ENCODE assay signal across 20 cellular contexts in the genomic region with DNA sequence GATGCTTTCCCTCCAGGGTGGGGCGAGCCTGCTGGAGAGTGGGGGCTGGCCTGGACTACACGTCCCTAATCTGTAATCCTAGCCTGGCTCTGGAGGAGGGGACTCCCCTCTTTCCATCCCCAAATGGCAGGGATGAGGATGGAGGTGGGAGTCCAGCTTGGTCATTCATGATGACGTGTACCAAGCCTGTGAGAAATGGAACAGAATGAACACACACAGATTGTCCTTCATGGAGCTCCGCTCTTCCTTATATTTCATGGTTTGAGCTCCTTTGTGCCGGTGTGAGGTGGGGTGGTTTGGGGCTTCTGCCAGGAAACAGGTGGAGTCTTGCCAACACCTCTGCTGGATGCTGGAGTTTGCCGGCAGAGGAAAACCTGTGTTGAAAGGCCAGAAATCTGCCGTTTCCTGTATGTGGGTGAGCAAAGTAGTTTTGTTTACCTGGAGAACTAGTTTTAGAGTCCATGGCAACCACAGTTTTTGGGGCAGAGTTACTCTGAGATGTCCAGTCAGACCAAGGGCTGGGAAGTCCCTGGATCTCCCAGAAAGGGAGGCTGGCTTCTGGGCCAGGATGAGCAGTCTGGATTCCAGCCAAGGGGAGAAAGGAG.
DNase-seq lines count a peak whose midpoint lies in the region; ATAC-seq and TF ChIP-seq lines count a peak whose summit lies in the region.
"Had no signal": no experiment of that assay in that cellular context is flagged by ENCODE, and none has a peak within 500 bp of the region (broad histone marks: within the 10 kb centered on the region; RNA-seq: fewer than 3 reads in every experiment).

No MANE protein-coding gene starts in this region.

- H3K4me1 Mint-ChIP-seq in activated CD4-positive, alpha-beta memory T cell treated with anti-CD3 and anti-CD28 coated beads, Interleukin-2, amount 10 ng/mL, durations not matched to agents 7 days and 5 days = no peaks in the 10 kb centered on the region
- H3K4me1 Mint-ChIP-seq: activated naive CD4-positive, alpha-beta T cell treated with anti-CD3 and anti-CD28 coated beads, Interleukin-2, amount 10 ng/mL, durations not matched to agents 7 days and 5 days had no signal

- DNase-seq in H4 (ENCODE audit: low spot score) (peak; percentile 42), NCI-H2171 (lab: John Stamatoyannopoulos, UW) (peak; percentile 30), astrocyte of the spinal cord (ENCODE audit: low read depth, low spot score) (peak; percentile 43), kidney glomerular epithelial cell (lab: John Stamatoyannopoulos, UW) (peak; percentile 37), cerebellum (ENCODE audit: low spot score) (no peak), gastrocnemius medialis (no peak)
- no peak for DNase-seq in activated CD4-positive, alpha-beta memory T cell treated with anti-CD3 and anti-CD28 coated beads, Interleukin-2, amount 10 ng/mL, durations not matched to agents 7 days and 5 days
- DNase-seq: activated CD4-positive, CD25-positive, alpha-beta regulatory T cell treated with anti-CD3 and anti-CD28 coated beads, Interleukin-2, amount 50 U/mL, for 72 hours; activated CD8-positive, alpha-beta memory T cell treated with anti-CD3 and anti-CD28 coated beads, Interleukin-2, amount 50 U/mL, for 48 hours; activated naive CD4-positive, alpha-beta T cell treated with anti-CD3 and anti-CD28 coated beads, Interleukin-2, amount 10 ng/mL, durations not matched to agents 7 days and 5 days; effector memory CD4-positive, alpha-beta T cell; foreskin fibroblast; mesenchymal stem cell; NCI-H1048; NCI-H774; nephron progenitor cell; stimulated activated CD4-positive, alpha-beta T cell treated with anti-CD3 and anti-CD28 coated beads, Interleukin-15, amount 100 ng/mL, for 24 hours; T-helper 17 cell had no signal

- H3K27me3 Mint-ChIP-seq in activated CD4-positive, alpha-beta memory T cell treated with anti-CD3 and anti-CD28 coated beads, Interleukin-2, amount 10 ng/mL, durations not matched to agents 7 days and 5 days = no peaks in the 10 kb centered on the region
- H3K27me3 Mint-ChIP-seq: activated naive CD4-positive, alpha-beta T cell treated with anti-CD3 and anti-CD28 coated beads, Interleukin-2, amount 10 ng/mL, durations not matched to agents 7 days and 5 days; T-helper 17 cell had no signal

- TF ChIP-seq POLR2A in gastrocnemius medialis (IDR thresholded peaks at IDR 0.05) = no peak

- no peaks in the 10 kb centered on the region for H3K36me3 ChIP-seq in gastrocnemius medialis
- H3K36me3 ChIP-seq: cardiac muscle cell had no signal

- in situ Hi-C loops in astrocyte of the spinal cord (cut with HindIII; ENCODE audit: low sequenced_read_pairs) (no loop called here), gastrocnemius medialis (cut with MboI; ENCODE audit: low sequenced_read_pairs in 4 of 4) (no loop called here)

- H3K27me3 ChIP-seq in gastrocnemius medialis = no peaks in the 10 kb centered on the region

- no peak overlapping the region for H3K4me3 ChIP-seq in astrocyte of the spinal cord (ENCODE audit: low read depth, low read length)
- no peak overlapping the region for H3K4me3 ChIP-seq in gastrocnemius medialis
- H3K4me3 ChIP-seq: cardiac muscle cell had no signal

- no peaks in the 10 kb centered on the region for H3K9me3 Mint-ChIP-seq in activated CD4-positive, alpha-beta memory T cell treated with anti-CD3 and anti-CD28 coated beads, Interleukin-2, amount 10 ng/mL, durations not matched to agents 7 days and 5 days
- H3K9me3 Mint-ChIP-seq: activated naive CD4-positive, alpha-beta T cell treated with anti-CD3 and anti-CD28 coated beads, Interleukin-2, amount 10 ng/mL, durations not matched to agents 7 days and 5 days; nephron progenitor cell had no signal

- TF ChIP-seq CTCF in astrocyte of the spinal cord (IDR thresholded peaks at IDR 0.05; ENCODE audit: low read depth, low read length) = no peak
- TF ChIP-seq CTCF in gastrocnemius medialis (IDR thresholded peaks at IDR 0.05 in 4 of 5, conservative IDR thresholded peaks at IDR 0.05 in 1 of 5) = no peak

- H3K9me3 ChIP-seq in gastrocnemius medialis = no peaks in the 10 kb centered on the region

- intact Hi-C loops in gastrocnemius medialis (cut with DNase I; ENCODE audit: low total_unique reads) = no loop called here

- H3K36me3 Mint-ChIP-seq in activated CD4-positive, alpha-beta memory T cell treated with anti-CD3 and anti-CD28 coated beads, Interleukin-2, amount 10 ng/mL, durations not matched to agents 7 days and 5 days (ENCODE audit: low read depth) = no peaks in the 10 kb centered on the region
- H3K36me3 Mint-ChIP-seq: activated naive CD4-positive, alpha-beta T cell treated with anti-CD3 and anti-CD28 coated beads, Interleukin-2, amount 10 ng/mL, durations not matched to agents 7 days and 5 days had no signal

- H3K4me3 Mint-ChIP-seq in activated CD4-positive, alpha-beta memory T cell treated with anti-CD3 and anti-CD28 coated beads, Interleukin-2, amount 10 ng/mL, durations not matched to agents 7 days and 5 days = no peak overlapping the region
- H3K4me3 Mint-ChIP-seq: activated naive CD4-positive, alpha-beta T cell treated with anti-CD3 and anti-CD28 coated beads, Interleukin-2, amount 10 ng/mL, durations not matched to agents 7 days and 5 days; nephron progenitor cell; T-helper 17 cell had no signal

- POLR2A ChIA-PET in activated CD4-positive, alpha-beta memory T cell treated with anti-CD3 and anti-CD28 coated beads, Interleukin-2, amount 10 ng/mL, durations not matched to agents 7 days and 5 days (lab: Charles Lee) = no interaction called here

- no peaks in the 10 kb centered on the region for H3K4me1 ChIP-seq in gastrocnemius medialis

- no peak overlapping the region for H3K27ac Mint-ChIP-seq in activated CD4-positive, alpha-beta memory T cell treated with anti-CD3 and anti-CD28 coated beads, Interleukin-2, amount 10 ng/mL, durations not matched to agents 7 days and 5 days
- H3K27ac Mint-ChIP-seq: activated naive CD4-positive, alpha-beta T cell treated with anti-CD3 and anti-CD28 coated beads, Interleukin-2, amount 10 ng/mL, durations not matched to agents 7 days and 5 days; T-helper 17 cell had no signal

- H3K27ac ChIP-seq in gastrocnemius medialis = no peak overlapping the region
- H3K27ac ChIP-seq: cardiac muscle cell had no signal

- CTCF ChIA-PET in activated CD4-positive, alpha-beta memory T cell treated with anti-CD3 and anti-CD28 coated beads, Interleukin-2, amount 10 ng/mL, durations not matched to agents 7 days and 5 days (lab: Charles Lee) = no interaction called here

- ATAC-seq in HG03520 (IDR thresholded peaks at IDR 0.05; ENCODE audit: unreplicated experiment) = no peak
- ATAC-seq in gastrocnemius medialis = no peak
- ATAC-seq: T-helper 17 cell had no signal

Comparison
In these comparisons a context has a peak if more than half of its experiments do, and no peak if none do; other contexts are left out.
1. DNase-seq: peak in H4 (single experiment), NCI-H2171 (single experiment), astrocyte of the spinal cord (single experiment) and kidney glomerular epithelial cell (single experiment); none in cerebellum (single experiment), activated CD4-positive, alpha-beta memory T cell treated with anti-CD3 and anti-CD28 coated beads, Interleukin-2, amount 10 ng/mL, durations not matched to agents 7 days and 5 days (single experiment) and gastrocnemius medialis (0 of 2).